In genomic region chr10:72048450-72049124, GRCh38 we compare ENCODE assay signal across 8 cellular contexts. TPM values are rescaled to one million over a fixed set of nuclear protein-coding genes. Genes with fewer than 3 reads are reported as not detected.
DNase-seq lines count a peak whose midpoint lies in the region; ATAC-seq and TF ChIP-seq lines count a peak whose summit lies in the region.

No MANE protein-coding gene starts in this region.

- peak; percentile 85 for DNase-seq in GM10266 (ENCODE audit: extremely low spot score)
- DNase-seq in NCI-H524 treated with DMSO at 0.1 percent for 48 hours (lab: John Stamatoyannopoulos, UW): peak; percentile 15
- DNase-seq in activated CD4-positive, alpha-beta T cell treated with anti-CD3 and anti-CD28 coated beads for 24 hours (ENCODE audit: low read depth in 2 of 2): peak; percentile 93
- DNase-seq in cerebellum (ENCODE audit: low spot score): peak; percentile 93
- DNase-seq in kidney tubule cell (ENCODE audit: low spot score): peak; percentile 89
- peak; percentile 94 to 95 for DNase-seq in stimulated activated CD4-positive, alpha-beta T cell treated with anti-CD3 and anti-CD28 coated beads, Interleukin-2, amount 100 ng/mL, for 24 hours

- ATAC-seq in HG03469 (IDR thresholded peaks at IDR 0.05; ENCODE audit: unreplicated experiment) (peak; percentile 60), GM18517 (IDR thresholded peaks at IDR 0.05; ENCODE audit: unreplicated experiment) (no peak)

- TF ChIP-seq CTCF in GM10266 (IDR thresholded peaks at IDR 0.05; ENCODE audit: control insufficient read depth, insufficient read depth, low read depth, missing control alignments): peak; percentile 99

RNA-seq across cellular contexts. Expression of gene SPOCK2, which starts 39.8 kb away (rescaled TPM):
- 118 TPM for total RNA-seq in cerebellum

Comparison
In these comparisons a context has a peak if more than half of its experiments do, and no peak if none do; other contexts are left out.
1. DNase-seq: peak in every context shown above with its lines; median percentile 94 in stimulated activated CD4-positive, alpha-beta T cell treated with anti-CD3 and anti-CD28 coated beads, Interleukin-2, amount 100 ng/mL, for 24 hours; 93 in activated CD4-positive, alpha-beta T cell treated with anti-CD3 and anti-CD28 coated beads for 24 hours; 93 in cerebellum; 89 in kidney tubule cell; 85 in GM10266; 15 in NCI-H524 treated with DMSO at 0.1 percent for 48 hours.